Comparison of ENCODE assay signal across 27 cellular contexts in genomic region chr11:126768702-126769101, GRCh38.
"Had no signal": no experiment of that assay in that cellular context is flagged by ENCODE, and none has a peak within 500 bp of the region (broad histone marks: within the 10 kb centered on the region; RNA-seq: fewer than 3 reads in every experiment).

No MANE protein-coding gene starts in this region.

- H3K4me1 Mint-ChIP-seq: naive B cell had no signal

- H3K27ac Mint-ChIP-seq: dendritic cell treated with granulocyte-macrophage colony-stimulating factor and Interleukin-4, amounts not matched to agents 40 ng/mL and 50 ng/mL, for 4 days; effector memory CD8-positive, alpha-beta T cell; endodermal cell; mesothelial cell of epicardium; naive B cell had no signal

- H3K9me3 ChIP-seq: colonic mucosa, esophagus squamous epithelium, gastroesophageal sphincter, heart right ventricle, left lung, lower lobe of right lung, mucosa of descending colon had no signal

- H3K4me3 ChIP-seq: colonic mucosa, esophagus squamous epithelium, gastroesophageal sphincter, heart right ventricle, left lung, lower lobe of right lung, mucosa of descending colon had no signal

- DNase-seq: colonic mucosa; cortex of kidney; effector CD8-positive, alpha-beta T cell; effector memory CD8-positive, alpha-beta T cell; endodermal cell; erythroblast; esophagus squamous epithelium; foreskin keratinocyte; head of caudate nucleus; heart right ventricle; hippocampal formation; kidney glomerular epithelial cell; left colon; left lung; left ventricle myocardium superior; lower lobe of right lung; mesenchymal stem cell; mucosa of descending colon; naive B cell had no signal

- H3K4me3 Mint-ChIP-seq: dendritic cell treated with granulocyte-macrophage colony-stimulating factor and Interleukin-4, amounts not matched to agents 40 ng/mL and 50 ng/mL, for 4 days; effector memory CD8-positive, alpha-beta T cell; endodermal cell; mesothelial cell of epicardium had no signal

- H3K9me3 Mint-ChIP-seq: dendritic cell treated with granulocyte-macrophage colony-stimulating factor and Interleukin-4, amounts not matched to agents 40 ng/mL and 50 ng/mL, for 4 days; endodermal cell; mesothelial cell of epicardium had no signal

- H3K4me1 ChIP-seq: colonic mucosa, esophagus squamous epithelium, foreskin keratinocyte, gastroesophageal sphincter, heart right ventricle, left lung, lower lobe of right lung had no signal

- FAIRE-seq: endometrium, frontal cortex, islet of Langerhans, keratinocyte had no signal

- H3K27me3 Mint-ChIP-seq: dendritic cell treated with granulocyte-macrophage colony-stimulating factor and Interleukin-4, amounts not matched to agents 40 ng/mL and 50 ng/mL, for 4 days had no signal

- H3K36me3 ChIP-seq: colonic mucosa, esophagus squamous epithelium, gastroesophageal sphincter, heart right ventricle, left lung, lower lobe of right lung had no signal

- H3K27ac ChIP-seq: colonic mucosa, epithelial cell of prostate, esophagus squamous epithelium, foreskin keratinocyte, gastroesophageal sphincter, heart right ventricle, left lung, lower lobe of right lung had no signal

- H3K36me3 Mint-ChIP-seq: mesothelial cell of epicardium, naive B cell had no signal
